Comparison of ENCODE assay signal across 8 cellular contexts in genomic region chr6:26311385-26312095, GRCh38. TPM values are rescaled to one million over a fixed set of nuclear protein-coding genes. Genes with fewer than 3 reads are reported as not detected.
DNase-seq lines count a peak whose midpoint lies in the region; ATAC-seq, FAIRE-seq and TF ChIP-seq lines count a peak whose summit lies in the region.

No MANE protein-coding gene starts in this region.

- H3K36me3 ChIP-seq in heart right ventricle = no peaks in the 10 kb centered on the region
- no peaks in the 10 kb centered on the region for H3K36me3 ChIP-seq in psoas muscle (ENCODE audit: insufficient read depth in 1 of 2, low read depth in 1 of 2)

- H3K4me3 Mint-ChIP-seq in activated naive CD8-positive, alpha-beta T cell treated with anti-CD3 and anti-CD28 coated beads for 36 hours = peak overlapping the region; percentile 84

- H3K9me3 ChIP-seq in heart right ventricle (no peaks in the 10 kb centered on the region), psoas muscle (no peaks in the 10 kb centered on the region)

- 5% methylated on average over 18 of the region's 18 CpGs for WGBS in heart right ventricle, 2 donors
- 6 to 8% (median 6%) methylated on average over 18 of the region's 18 CpGs for WGBS in psoas muscle, 3 donors

- peaks cover 15% of the 10 kb centered on the region for H3K27me3 Mint-ChIP-seq in activated naive CD8-positive, alpha-beta T cell treated with anti-CD3 and anti-CD28 coated beads for 36 hours

- peaks cover 2% of the 10 kb centered on the region for H3K9me3 Mint-ChIP-seq in activated naive CD8-positive, alpha-beta T cell treated with anti-CD3 and anti-CD28 coated beads for 36 hours

- H3K4me1 ChIP-seq in heart right ventricle (peaks cover 0 to 31% (median 7%) of the 10 kb centered on the region in 9 donors), psoas muscle (no peaks in the 10 kb centered on the region)

- FAIRE-seq in G401.6 (lab: Jason Lieb, UNC) = peak; percentile 81

- TF ChIP-seq CTCF in heart right ventricle (IDR thresholded peaks at IDR 0.05) (no peak), psoas muscle (IDR thresholded peaks at IDR 0.05) (no peak)

- H3K4me3 ChIP-seq in heart right ventricle (peak overlapping the region; percentile 4 to 59 (median 50)), psoas muscle (peak overlapping the region; percentile 71)

- peak; percentile 46 to 91 (median 79) for ATAC-seq in heart right ventricle
- peak; percentile 75 to 85 (median 80) for ATAC-seq in psoas muscle
- ATAC-seq in GM21717 (IDR thresholded peaks at IDR 0.05; ENCODE audit: unreplicated experiment) = no peak

- peak; percentile 81 for DNase-seq in LHCN-M2 (ENCODE audit: low read depth)
- DNase-seq in RKO (ENCODE audit: low spot score) = peak; percentile 91
- DNase-seq in activated naive CD8-positive, alpha-beta T cell treated with anti-CD3 and anti-CD28 coated beads for 36 hours = peak; percentile 45
- peak in 1 of 2 donors; percentile 30 for DNase-seq in heart right ventricle
- no peak for DNase-seq in psoas muscle
- no peak for DNase-seq in GM19240 (ENCODE audit: insufficient read length, low spot score)

- intact Hi-C loops in heart right ventricle (cut with DNase I) (loop anchor here in 2 of 10 donors (2.0 to 10.0 kb wide), 2 partner anchors 27 to 263 kb away; a partner anchor contains a TSS), psoas muscle (cut with DNase I) (loop anchor here in 1 of 2 donors (5.0 to 10.0 kb wide), 2 partner anchors 223 to 246 kb away; partner anchors contain the start of gene HMGN4)

- H3K27ac ChIP-seq in heart right ventricle (peak overlapping the region in 6 of 10 donors; percentile 13 to 60 (median 46)), psoas muscle (peak overlapping the region; percentile 81)

- H3K4me1 Mint-ChIP-seq in activated naive CD8-positive, alpha-beta T cell treated with anti-CD3 and anti-CD28 coated beads for 36 hours = peaks cover 41% of the 10 kb centered on the region

- H3K27ac Mint-ChIP-seq in activated naive CD8-positive, alpha-beta T cell treated with anti-CD3 and anti-CD28 coated beads for 36 hours = peak overlapping the region; percentile 73

- peaks cover 3% of the 10 kb centered on the region for H3K36me3 Mint-ChIP-seq in activated naive CD8-positive, alpha-beta T cell treated with anti-CD3 and anti-CD28 coated beads for 36 hours

- H3K27me3 ChIP-seq in heart right ventricle = peaks cover 0 to 3% (median 0%) of the 10 kb centered on the region in 7 donors
- H3K27me3 ChIP-seq in psoas muscle (ENCODE audit: insufficient read depth in 3 of 3, low read length in 2 of 3) = no peaks in the 10 kb centered on the region

RNA-seq across cellular contexts. Expression of gene BTN3A2, which starts 53.5 kb away (rescaled TPM):
- 14.4 and 29.7 TPM in 2 replicates for total RNA-seq in LHCN-M2 (2014; rRNA removed)
- 13.2 TPM for polyA plus RNA-seq in LHCN-M2 (2012)
- 10 to 100 TPM; 25.6 to 27.0 TPM for total RNA-seq in activated naive CD8-positive, alpha-beta T cell treated with anti-CD3 and anti-CD28 coated beads for 36 hours
- total RNA-seq in heart right ventricle = 10 to 100 TPM in 4 of 10 donors, 1 to 10 TPM in 6; 4.2 to 68.1 (median 9.2) TPM
- 10 to 100 TPM; 10.5 to 11.1 TPM for polyA plus RNA-seq in heart right ventricle
- 10 to 100 TPM in 1 of 4 donors, 1 to 10 TPM in 3; 3.2 to 11.4 (median 6.3) TPM for total RNA-seq in psoas muscle
- polyA plus RNA-seq in psoas muscle = 1 to 10 TPM; 5.3 to 9.6 (median 7.1) TPM

Comparison
In these comparisons a context has a peak if more than half of its experiments do, and no peak if none do; other contexts are left out.
1. DNase-seq: peak in LHCN-M2 (single experiment), RKO (single experiment) and activated naive CD8-positive, alpha-beta T cell treated with anti-CD3 and anti-CD28 coated beads for 36 hours (single experiment); none in psoas muscle (0 of 2) and GM19240 (single experiment).